ENCODE assay signal across 26 cellular contexts in the genomic region with DNA sequence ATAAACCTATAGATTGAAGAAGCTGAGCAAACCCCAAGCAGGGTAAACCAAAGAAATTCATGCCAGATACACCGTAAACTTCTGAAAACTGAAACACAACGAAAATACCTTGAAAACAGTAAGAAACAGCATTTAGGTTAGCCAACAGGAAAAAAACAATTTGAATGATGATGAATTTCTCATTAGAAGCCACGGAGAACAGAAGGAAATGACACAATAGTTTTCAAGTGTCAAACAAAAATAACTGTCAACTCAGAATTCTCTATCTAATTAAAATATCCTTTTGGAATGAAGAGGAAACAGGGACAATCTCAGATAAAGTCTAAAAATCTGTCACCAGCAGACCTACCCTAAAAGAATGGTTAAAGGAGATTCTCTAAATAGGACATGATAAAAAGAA. TPM values are rescaled to one million over a fixed set of nuclear protein-coding genes. Genes with fewer than 3 reads are reported as not detected.
"Had no signal": no experiment of that assay in that cellular context is flagged by ENCODE, and none has a peak within 500 bp of the region (broad histone marks: within the 10 kb centered on the region; RNA-seq: fewer than 3 reads in every experiment).

No MANE protein-coding gene starts in this region.

- H3K36me3 ChIP-seq: ovary, right atrium auricular region, right lobe of liver, stomach, thyroid gland, transverse colon, upper lobe of left lung, vagina had no signal

- H3K4me3 ChIP-seq: left ventricle myocardium inferior, lung, mucosa of descending colon, ovary, right atrium auricular region, right lobe of liver, smooth muscle cell, stomach, testis, thyroid gland, transverse colon, upper lobe of left lung, vagina had no signal

- H3K27ac ChIP-seq: left ventricle myocardium inferior, ovary, right atrium auricular region, right lobe of liver, stomach, testis, thyroid gland, transverse colon, upper lobe of left lung, vagina had no signal

- H3K27me3 ChIP-seq: ovary, right atrium auricular region, right lobe of liver, stomach, testis, thyroid gland, transverse colon, upper lobe of left lung, vagina had no signal

- H3K27me3 Mint-ChIP-seq: progenitor cell of endocrine pancreas; stimulated activated memory B cell treated with anti-CD40 and anti-IgM and Interleukin-4, amounts not matched to agents 10 μg/mL and 1 μg/mL and 100 μg/mL, for 72 hours had no signal

- DNase-seq: islet precursor cell; left ventricle myocardium inferior; midbrain; mucosa of descending colon; naive thymus-derived CD4-positive, alpha-beta T cell; ovary; right lobe of liver; stimulated activated CD4-positive, alpha-beta T cell treated with anti-CD3 and anti-CD28 coated beads, Interleukin-1b, Interleukin-23, amount 100 ng/mL, for 48 hours; stimulated activated CD4-positive, alpha-beta T cell treated with anti-CD3 and anti-CD28 coated beads, Interleukin-2, amount 100 ng/mL, for 48 hours; stimulated activated CD4-positive, alpha-beta T cell treated with anti-CD3 and anti-CD28 coated beads, Interleukin-4, amount 100 ng/mL, for 4 hours; stimulated activated CD8-positive, alpha-beta memory T cell treated with anti-CD3 and anti-CD28 coated beads, Interleukin-4, amount 100 ng/mL, for 48 hours; stimulated activated naive CD8-positive, alpha-beta T cell treated with anti-CD3 and anti-CD28 coated beads, Interleukin-15, Interleukin-2, amounts not matched to agents 100 U/mL and 50 U/mL, for 24 hours; stomach; testis; thyroid gland; transverse colon had no signal

- H3K4me2 ChIP-seq: smooth muscle cell had no signal

- H3K27ac Mint-ChIP-seq: memory B cell; naive thymus-derived CD4-positive, alpha-beta T cell; natural killer cell treated with Interleukin-12 subunit alpha and Interleukin-12 subunit beta and Interleukin-15 and Interleukin-18, amount 100 ng/mL, for 72 hours; progenitor cell of endocrine pancreas; stimulated activated memory B cell treated with anti-CD40 and anti-IgM and Interleukin-4, amounts not matched to agents 10 μg/mL and 1 μg/mL and 100 μg/mL, for 72 hours had no signal

- H3K4me1 ChIP-seq: right lobe of liver, testis, vagina had no signal

- H3K9me3 ChIP-seq: mucosa of descending colon, right lobe of liver, testis, thyroid gland, transverse colon had no signal

- H3K4me3 Mint-ChIP-seq: memory B cell; naive thymus-derived CD4-positive, alpha-beta T cell; natural killer cell treated with Interleukin-12 subunit alpha and Interleukin-12 subunit beta and Interleukin-15 and Interleukin-18, amount 100 ng/mL, for 72 hours; stimulated activated memory B cell treated with anti-CD40 and anti-IgM and Interleukin-4, amounts not matched to agents 10 μg/mL and 1 μg/mL and 100 μg/mL, for 72 hours had no signal

RNA-seq across cellular contexts. Expression of a gene that starts 37.3 kb away (rescaled TPM):
- total RNA-seq: natural killer cell treated with Interleukin-12 subunit alpha and Interleukin-12 subunit beta and Interleukin-15 and Interleukin-18, amount 100 ng/mL, for 72 hours had no signal
- polyA plus RNA-seq: naive thymus-derived CD4-positive, alpha-beta T cell; neural cell had no signal
